In the genomic region with DNA sequence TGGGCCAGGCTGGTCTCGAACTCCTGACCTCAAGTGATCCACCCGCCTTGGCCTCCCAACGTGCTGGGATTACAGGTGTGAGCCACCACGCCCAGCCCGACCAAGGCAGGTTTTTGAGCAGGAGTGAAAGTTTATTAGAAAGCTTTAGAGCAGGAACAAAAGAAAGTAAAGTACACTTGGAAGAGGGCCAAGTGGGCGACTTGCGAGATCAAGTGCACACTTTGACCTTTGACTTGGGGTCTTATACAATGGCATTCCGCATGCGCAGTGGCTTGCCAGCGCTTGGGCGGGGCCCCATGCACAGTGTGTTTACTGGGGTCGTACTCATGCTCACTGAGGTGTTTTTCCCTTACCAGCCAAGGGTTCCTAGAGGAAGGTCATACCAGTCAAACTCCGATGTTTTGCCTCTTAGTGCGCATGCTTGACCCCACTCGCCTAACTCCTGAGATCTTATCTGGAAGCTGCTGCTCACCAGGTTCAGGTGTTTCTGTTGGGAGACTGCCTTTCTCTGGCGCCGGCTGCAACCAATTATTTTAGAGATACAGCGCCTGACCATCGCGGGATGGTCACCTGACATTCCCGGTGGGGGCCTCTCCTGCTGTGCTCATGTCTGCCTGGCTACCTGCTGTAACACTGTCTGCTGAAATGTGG, we compare ENCODE assay signal across 14 cellular contexts. TPM values are rescaled to one million over a fixed set of nuclear protein-coding genes. Genes with fewer than 3 reads are reported as not detected.
A peak's percentile ranks its signal among the peaks of the same experiment; 100 is the strongest.
DNase-seq lines count a peak whose midpoint lies in the region; ATAC-seq, FAIRE-seq and TF ChIP-seq lines count a peak whose summit lies in the region.
"Had no signal": no experiment of that assay in that cellular context is flagged by ENCODE, and none has a peak within 500 bp of the region (broad histone marks: within the 10 kb centered on the region; RNA-seq: fewer than 3 reads in every experiment).

No MANE protein-coding gene starts in this region.

- peak overlapping the region; percentile 49 for H3K27ac Mint-ChIP-seq in Caco-2 (ENCODE audit: unreplicated experiment)
- H3K27ac Mint-ChIP-seq: B cell had no signal

- no peak overlapping the region for H3K4me3 Mint-ChIP-seq in Caco-2 (ENCODE audit: unreplicated experiment)
- H3K4me3 Mint-ChIP-seq: B cell; CD4-positive, CD25-positive, alpha-beta regulatory T cell had no signal

- in situ Hi-C loops in Panc1 (cut with HindIII; ENCODE audit: low pct_unique_long_range_greater_than_20kb, low sequenced_read_pairs): no loop called here

- FAIRE-seq in small intestine (lab: Jason Lieb, UNC): no peak
- FAIRE-seq: RCC 7860 had no signal

- H3K36me3 ChIP-seq in Caco-2 (ENCODE audit: control insufficient read depth, insufficient read depth, low read length) (no peaks in the 10 kb centered on the region), Panc1 (ENCODE audit: control insufficient read depth, insufficient read depth, low read length) (no peaks in the 10 kb centered on the region), esophagus muscularis mucosa (no peaks in the 10 kb centered on the region), small intestine (ENCODE audit: control insufficient read depth in 2 of 2, insufficient read depth in 2 of 2, low read length in 2 of 2) (no peaks in the 10 kb centered on the region)
- H3K36me3 ChIP-seq: HAP-1 had no signal

- H3K36me3 Mint-ChIP-seq in Caco-2 (ENCODE audit: insufficient read depth, unreplicated experiment): no peaks in the 10 kb centered on the region
- H3K36me3 Mint-ChIP-seq: CD4-positive, CD25-positive, alpha-beta regulatory T cell had no signal

- intact Hi-C loops in Caco-2 (cut with micrococcal nuclease; ENCODE audit: unreplicated experiment): loop anchor here (5.0 kb wide), 2 partner anchors 151 to 206 kb away; no protein-coding TSS in a partner anchor
- intact Hi-C loops in Panc1 (cut with micrococcal nuclease; ENCODE audit: unreplicated experiment): no loop called here
- intact Hi-C loops in esophagus muscularis mucosa (cut with DNase I): no loop called here

- TF ChIP-seq POLR2A in esophagus muscularis mucosa (IDR thresholded peaks at IDR 0.05; ENCODE audit: low read depth): no peak

- peaks cover 31% of the 10 kb centered on the region for H3K4me1 Mint-ChIP-seq in Caco-2 (ENCODE audit: low read depth, unreplicated experiment)

- no peaks in the 10 kb centered on the region for H3K27me3 Mint-ChIP-seq in Caco-2 (ENCODE audit: insufficient read depth, unreplicated experiment)
- H3K27me3 Mint-ChIP-seq: B cell had no signal

- CTCF ChIA-PET in Caco-2 (lab: Charles Lee) (interaction anchor here (0.8 to 1.5 kb wide), 2 partner anchors 10 to 12 kb away, joined by 3 to 11 read pairs; no protein-coding TSS in a partner anchor), Panc1 (lab: Charles Lee) (no interaction called here)

- no peaks in the 10 kb centered on the region for H3K27me3 ChIP-seq in Caco-2 (replicated peaks; ENCODE audit: control insufficient read depth, insufficient read depth, low read length)
- no peaks in the 10 kb centered on the region for H3K27me3 ChIP-seq in Panc1 (ENCODE audit: control insufficient read depth, insufficient read depth, low read length)
- H3K27me3 ChIP-seq in esophagus muscularis mucosa: no peaks in the 10 kb centered on the region
- no peaks in the 10 kb centered on the region for H3K27me3 ChIP-seq in small intestine (ENCODE audit: control insufficient read depth in 2 of 2, insufficient read depth in 2 of 2, low read length in 2 of 2)

- H3K4me1 ChIP-seq in Caco-2 (peaks cover 32% of the 10 kb centered on the region), Panc1 (ENCODE audit: control insufficient read depth, insufficient read depth, low read length) (no peaks in the 10 kb centered on the region), esophagus muscularis mucosa (peaks cover 22 to 53% (median 34%) of the 10 kb centered on the region in 4 donors), small intestine (ENCODE audit: control insufficient read depth in 2 of 2, insufficient read depth in 1 of 2, low read depth in 1 of 2, low read length in 1 of 2) (peaks cover 2 to 3% of the 10 kb centered on the region in 2 donors)
- H3K4me1 ChIP-seq: HAP-1 had no signal

- POLR2A ChIA-PET in Caco-2 (lab: Charles Lee): no interaction called here
- POLR2A ChIA-PET in Panc1 (lab: Charles Lee): interaction anchor here (0.7 kb wide), 1 partner anchor 58 kb away, joined by 3 read pairs; no protein-coding TSS in a partner anchor

- 88% methylated on average over 21 of the region's 21 CpGs for WGBS in esophagus muscularis mucosa
- WGBS in small intestine, 3 donors: 25 to 59% (median 41%) methylated on average over 21 of the region's 21 CpGs

- no peak for DNase-seq in Caco-2
- DNase-seq in Panc1 (ENCODE audit: low read depth, low spot score): no peak
- no peak for DNase-seq in esophagus muscularis mucosa (ENCODE audit: extremely low spot score)
- DNase-seq in small intestine: peak; percentile 91
- DNase-seq in AG08396 (ENCODE audit: low spot score): no peak
- DNase-seq in NCI-H524 (lab: John Stamatoyannopoulos, UW): no peak
- DNase-seq in NK-92 (lab: John Stamatoyannopoulos, UW; ENCODE audit: unreplicated experiment): no peak
- DNase-seq: NCI-H1417 treated with DMSO at 0.1 percent for 48 hours, NCI-H2029 treated with DMSO at 0.1 percent for 48 hours, NCI-H510A had no signal

- H3K27ac ChIP-seq in Panc1 (ENCODE audit: low read length) (no peak overlapping the region), esophagus muscularis mucosa (replicated peaks in 1 of 4) (peak overlapping the region in 3 of 4 donors; percentile 59 to 85 (median 76)), small intestine (ENCODE audit: low read depth in 1 of 2, low read length in 1 of 2) (peak overlapping the region; percentile 71 to 90)

- TF ChIP-seq CTCF in Caco-2 (IDR thresholded peaks at IDR 0.05; ENCODE audit: insufficient read depth in 1 of 2, low read depth in 1 of 2, low read length in 1 of 2, severe bottlenecking in 1 of 2, unreplicated experiment in 1 of 2) (no peak), Panc1 (IDR thresholded peaks at IDR 0.05) (no peak), esophagus muscularis mucosa (IDR thresholded peaks at IDR 0.05) (no peak)

- BruUV-seq in Caco-2 (replicated peaks; lab: Mats Ljungman, UMichigan) (no TSS peak), Panc1 (replicated peaks; lab: Mats Ljungman, UMichigan) (no TSS peak)

- no peaks in the 10 kb centered on the region for H3K9me3 Mint-ChIP-seq in Caco-2 (ENCODE audit: unreplicated experiment)
- H3K9me3 Mint-ChIP-seq: CD4-positive, CD25-positive, alpha-beta regulatory T cell had no signal

- H3K9me3 ChIP-seq in Caco-2: peaks cover 5% of the 10 kb centered on the region; the same call in 1 of the 2 replicates
- no peaks in the 10 kb centered on the region for H3K9me3 ChIP-seq in Panc1 (ENCODE audit: control insufficient read depth, insufficient read depth, low read depth, low read length)
- H3K9me3 ChIP-seq in esophagus muscularis mucosa: no peaks in the 10 kb centered on the region
- no peaks in the 10 kb centered on the region for H3K9me3 ChIP-seq in small intestine (ENCODE audit: control insufficient read depth, low read depth)
- H3K9me3 ChIP-seq: HAP-1 had no signal

- ATAC-seq in Panc1: peak; percentile 37

- H3K4me3 ChIP-seq in Caco-2 (ENCODE audit: low read depth, low read length): no peak overlapping the region
- no peak overlapping the region for H3K4me3 ChIP-seq in Panc1 (ENCODE audit: low read depth in 2 of 2, low read length in 2 of 2)
- no peak overlapping the region for H3K4me3 ChIP-seq in esophagus muscularis mucosa
- no peak overlapping the region for H3K4me3 ChIP-seq in small intestine (ENCODE audit: low read depth in 1 of 2, low read length in 2 of 2)
- H3K4me3 ChIP-seq: HAP-1 had no signal

- TF ChIP-seq EP300 in esophagus muscularis mucosa (IDR thresholded peaks at IDR 0.05): no peak

RNA-seq across cellular contexts. Expression of a gene that starts 46.9 kb away (rescaled TPM):
- total RNA-seq in Caco-2 (2022) (315 and 331 TPM in 2 replicates), Panc1 (2021; ENCODE audit: unreplicated experiment) (309 TPM), esophagus muscularis mucosa (100 to 1,000 TPM in 2 of 4 donors, 10 to 100 TPM in 2; 61.9 to 114 (median 89.9) TPM)
- polyA plus RNA-seq in Panc1 (2012; ENCODE audit: insufficient read length): 366 TPM
- 100 to 1,000 TPM; 137 to 335 (median 268) TPM for polyA plus RNA-seq in small intestine
